ENCODE assay signal across 8 cellular contexts in genomic region chr2:68643011-68643873, GRCh38. TPM values are rescaled to one million over a fixed set of nuclear protein-coding genes. Genes with fewer than 3 reads are reported as not detected.
DNase-seq lines count a peak whose midpoint lies in the region; ATAC-seq and TF ChIP-seq lines count a peak whose summit lies in the region.

Gene PROKR1 (plus strand): TSS chr2:68643579. CDS start chr2:68645822, 2,243 bp downstream.

- peaks cover 6% of the 10 kb centered on the region for H3K4me1 ChIP-seq in CD8-positive, alpha-beta T cell (ENCODE audit: insufficient read depth, low read length)
- H3K4me1 ChIP-seq in HUES64 (ENCODE audit: insufficient read depth, low read length): no peaks in the 10 kb centered on the region

- H3K36me3 ChIP-seq in CD8-positive, alpha-beta T cell (ENCODE audit: insufficient read depth, low read length): no peaks in the 10 kb centered on the region
- no peaks in the 10 kb centered on the region for H3K36me3 ChIP-seq in HUES64 (ENCODE audit: insufficient read depth, low read length)

- H3K4me3 Mint-ChIP-seq in CD8-positive, alpha-beta T cell: peak within 1 kb of the TSS; percentile 19
- no peak within 1 kb of the TSS for H3K4me3 Mint-ChIP-seq in CD4-positive, alpha-beta T cell

- CTCF ChIA-PET in CD8-positive, alpha-beta T cell (lab: Charles Lee): no interaction called here
- CTCF ChIA-PET in CD4-positive, alpha-beta T cell (lab: Charles Lee): no interaction called here

- H3K4me3 ChIP-seq in CD8-positive, alpha-beta T cell (ENCODE audit: low read depth, low read length): no peak within 1 kb of the TSS
- peak within 1 kb of the TSS; percentile 76 for H3K4me3 ChIP-seq in HUES64 (ENCODE audit: low read length)

- no peak for ATAC-seq in CD8-positive, alpha-beta T cell
- no peak for ATAC-seq in CD4-positive, alpha-beta T cell (ENCODE audit: poor library complexity)

- H3K9ac ChIP-seq in HUES64 (ENCODE audit: low read depth, low read length): peak within 1 kb of the TSS; percentile 65

- no peak for DNase-seq in CD8-positive, alpha-beta T cell
- DNase-seq in activated T-cell treated with anti-CD3 and anti-CD28 coated beads, Interleukin-2, amount 50 U/mL, for 48 hours: peak; percentile 36 to 50
- DNase-seq in hepatic stellate cell (ENCODE audit: low spot score) (peak; percentile 20), retina (peak; percentile 86), H4 (ENCODE audit: low spot score) (no peak)
- no peak for DNase-seq in CD4-positive, alpha-beta T cell
- DNase-seq in activated effector memory CD4-positive, alpha-beta T cell treated with Interleukin-2 at 50 U/mL for 16 hours: no peak

- no peaks in the 10 kb centered on the region for H3K9me3 ChIP-seq in CD8-positive, alpha-beta T cell (ENCODE audit: low read length)
- H3K9me3 ChIP-seq in HUES64 (ENCODE audit: insufficient read depth, low read depth, low read length): no peaks in the 10 kb centered on the region
- peaks cover 4% of the 10 kb centered on the region for H3K9me3 ChIP-seq in CD4-positive, alpha-beta T cell (ENCODE audit: control insufficient read depth, low read length)

- no peak for TF ChIP-seq CTCF in CD8-positive, alpha-beta T cell (IDR thresholded peaks at IDR 0.05)
- TF ChIP-seq CTCF in CD4-positive, alpha-beta T cell (IDR thresholded peaks at IDR 0.05): no peak

- H3K27ac ChIP-seq in CD8-positive, alpha-beta T cell (ENCODE audit: low read depth, low read length): no peak within 1 kb of the TSS
- H3K27ac ChIP-seq in HUES64 (ENCODE audit: low read depth, low read length): no peak within 1 kb of the TSS
- H3K27ac ChIP-seq in CD4-positive, alpha-beta T cell (ENCODE audit: low read depth, low read length): no peak within 1 kb of the TSS

- H3K4me1 Mint-ChIP-seq in CD8-positive, alpha-beta T cell (ENCODE audit: low read depth): peaks cover 3% of the 10 kb centered on the region
- no peaks in the 10 kb centered on the region for H3K4me1 Mint-ChIP-seq in CD4-positive, alpha-beta T cell (ENCODE audit: low read depth)

- H3K27me3 Mint-ChIP-seq in CD8-positive, alpha-beta T cell (ENCODE audit: low read depth): peaks cover 68% of the 10 kb centered on the region
- H3K27me3 Mint-ChIP-seq in CD4-positive, alpha-beta T cell: peaks cover 73% of the 10 kb centered on the region

- no peaks in the 10 kb centered on the region for H3K36me3 Mint-ChIP-seq in CD8-positive, alpha-beta T cell
- no peaks in the 10 kb centered on the region for H3K36me3 Mint-ChIP-seq in CD4-positive, alpha-beta T cell (ENCODE audit: low read depth)

- POLR2A ChIA-PET in CD8-positive, alpha-beta T cell (lab: Charles Lee): no interaction called here
- POLR2A ChIA-PET in CD4-positive, alpha-beta T cell (lab: Charles Lee): no interaction called here

- peaks cover 13% of the 10 kb centered on the region for H3K9me3 Mint-ChIP-seq in CD8-positive, alpha-beta T cell
- peaks cover 9% of the 10 kb centered on the region for H3K9me3 Mint-ChIP-seq in CD4-positive, alpha-beta T cell

- under 1% methylated on average over 86 of the region's 86 CpGs for WGBS in HUES64

- H3K27ac Mint-ChIP-seq in CD8-positive, alpha-beta T cell: no peak within 1 kb of the TSS
- no peak within 1 kb of the TSS for H3K27ac Mint-ChIP-seq in CD4-positive, alpha-beta T cell

- peaks cover 22% of the 10 kb centered on the region for H3K27me3 ChIP-seq in CD8-positive, alpha-beta T cell (ENCODE audit: insufficient read depth, low read length)
- peaks cover 41% of the 10 kb centered on the region for H3K27me3 ChIP-seq in HUES64 (ENCODE audit: insufficient read depth, low read length)
- peaks cover 66% of the 10 kb centered on the region for H3K27me3 ChIP-seq in CD4-positive, alpha-beta T cell (ENCODE audit: control insufficient read depth, insufficient read depth, low read length)

- intact Hi-C loops in CD8-positive, alpha-beta T cell (cut with DNase I, micrococcal nuclease): no loop called here
- intact Hi-C loops in CD4-positive, alpha-beta T cell (cut with DNase I, micrococcal nuclease): no loop called here

RNA-seq across cellular contexts. Expression of gene PROKR1, which starts in this region (rescaled TPM):
- total RNA-seq in CD8-positive, alpha-beta T cell: not detected
- polyA plus RNA-seq in HUES64 (2013, experiment 1 of 2): 2.2 TPM
- 2.5 TPM for polyA plus RNA-seq in HUES64 (2013, experiment 2 of 2)
- not detected for total RNA-seq in CD4-positive, alpha-beta T cell
- not detected in 2 replicates for total RNA-seq in H4 (2014; rRNA removed; shearing (Covaris generic))

Comparison
In these comparisons a context has a peak if more than half of its experiments do, and no peak if none do; other contexts are left out.
1. DNase-seq: peak in activated T-cell treated with anti-CD3 and anti-CD28 coated beads, Interleukin-2, amount 50 U/mL, for 48 hours (2 of 2), hepatic stellate cell (single experiment) and retina (single experiment); none in CD8-positive, alpha-beta T cell (0 of 7), CD4-positive, alpha-beta T cell (0 of 10), activated effector memory CD4-positive, alpha-beta T cell treated with Interleukin-2 at 50 U/mL for 16 hours (single experiment) and H4 (single experiment).